In genomic region chr11:12137938-12138731, GRCh38 we compare ENCODE assay signal across 8 cellular contexts. TPM values are rescaled to one million over a fixed set of nuclear protein-coding genes. Genes with fewer than 3 reads are reported as not detected.
A peak's percentile ranks its signal among the peaks of the same experiment; 100 is the strongest.
DNase-seq lines count a peak whose midpoint lies in the region; ATAC-seq and TF ChIP-seq lines count a peak whose summit lies in the region.

No MANE protein-coding gene starts in this region.

- H3K4me3 Mint-ChIP-seq in activated T-helper 2 cell treated with anti-CD3 and anti-CD28 coated beads, Interferon-gamma antibody, Interleukin-2, Interleukin-4, amounts not matched to agents 10 μg/mL and 5 μg/mL and 100 μg/mL, durations not matched to agents 14 hours and 24 hours and 36 hours (ENCODE audit: low read depth) = no peak overlapping the region
- H3K4me3 Mint-ChIP-seq in natural killer cell = no peak overlapping the region

- H3K27ac Mint-ChIP-seq in activated T-helper 2 cell treated with anti-CD3 and anti-CD28 coated beads, Interferon-gamma antibody, Interleukin-2, Interleukin-4, amounts not matched to agents 10 μg/mL and 5 μg/mL and 100 μg/mL, durations not matched to agents 14 hours and 24 hours and 36 hours = peak overlapping the region; percentile 85
- no peak overlapping the region for H3K27ac Mint-ChIP-seq in natural killer cell

- intact Hi-C loops in activated T-helper 2 cell treated with anti-CD3 and anti-CD28 coated beads, Interferon-gamma antibody, Interleukin-2, Interleukin-4, amounts not matched to agents 10 μg/mL and 5 μg/mL and 100 μg/mL, durations not matched to agents 14 hours and 24 hours and 36 hours (cut with micrococcal nuclease) = no loop called here
- intact Hi-C loops in right cardiac atrium (cut with DNase I) = no loop called here
- intact Hi-C loops in adrenal gland (cut with DNase I) = no loop called here
- intact Hi-C loops in natural killer cell (cut with micrococcal nuclease) = no loop called here

- no peak for TF ChIP-seq POLR2A in adrenal gland (IDR thresholded peaks at IDR 0.05)

- peaks cover 70% of the 10 kb centered on the region for H3K36me3 Mint-ChIP-seq in activated T-helper 2 cell treated with anti-CD3 and anti-CD28 coated beads, Interferon-gamma antibody, Interleukin-2, Interleukin-4, amounts not matched to agents 10 μg/mL and 5 μg/mL and 100 μg/mL, durations not matched to agents 14 hours and 24 hours and 36 hours (ENCODE audit: low read depth)
- H3K36me3 Mint-ChIP-seq in natural killer cell = no peaks in the 10 kb centered on the region

- H3K9ac ChIP-seq in stomach smooth muscle (ENCODE audit: low read length in 2 of 2) = peak overlapping the region; percentile 30 to 42

- H3K4me1 ChIP-seq in right cardiac atrium (ENCODE audit: control insufficient read depth, insufficient read depth, low read length) (peaks cover 45% of the 10 kb centered on the region), stomach smooth muscle (ENCODE audit: control insufficient read depth, insufficient read depth, low read length) (peaks cover 74% of the 10 kb centered on the region), adrenal gland (replicated peaks in 1 of 2) (peaks cover 0 to 5% of the 10 kb centered on the region in 2 donors)

- H3K27ac ChIP-seq in right cardiac atrium (ENCODE audit: low read length) (peak overlapping the region; percentile 65), stomach smooth muscle (ENCODE audit: low read length) (peak overlapping the region; percentile 85), adrenal gland (peak overlapping the region in 2 of 5 donors; percentile 43 to 71)

- H3K27me3 ChIP-seq in right cardiac atrium (ENCODE audit: control insufficient read depth, insufficient read depth) (no peaks in the 10 kb centered on the region), stomach smooth muscle (ENCODE audit: control insufficient read depth in 1 of 2, insufficient read depth in 2 of 2, low read length in 2 of 2) (no peaks in the 10 kb centered on the region), adrenal gland (no peaks in the 10 kb centered on the region)

- H3K27me3 Mint-ChIP-seq in activated T-helper 2 cell treated with anti-CD3 and anti-CD28 coated beads, Interferon-gamma antibody, Interleukin-2, Interleukin-4, amounts not matched to agents 10 μg/mL and 5 μg/mL and 100 μg/mL, durations not matched to agents 14 hours and 24 hours and 36 hours (ENCODE audit: low read depth) = no peaks in the 10 kb centered on the region
- no peaks in the 10 kb centered on the region for H3K27me3 Mint-ChIP-seq in natural killer cell (ENCODE audit: low read depth in 2 of 2)

- WGBS in right cardiac atrium = 55% methylated on average over 13 of the region's 13 CpGs
- WGBS in adrenal gland, 4 donors = 76 to 83% (median 78%) methylated on average over 9 to 13 of the region's 13 CpGs

- DNase-seq in DMS53 (lab: John Stamatoyannopoulos, UW) (peak; percentile 9), DMS53 treated with DMSO at 0.1 percent for 48 hours (lab: John Stamatoyannopoulos, UW; ENCODE audit: unreplicated experiment) (no peak), right cardiac atrium (no peak), NCI-H128 (lab: John Stamatoyannopoulos, UW; ENCODE audit: unreplicated experiment) (no peak), adrenal gland (no peak), natural killer cell (no peak)
- no peak for DNase-seq in activated T-helper 2 cell treated with anti-CD3 and anti-CD28 coated beads, Interferon-gamma antibody, Interleukin-2, Interleukin-4, amounts not matched to agents 10 μg/mL and 5 μg/mL and 100 μg/mL, durations not matched to agents 14 hours and 24 hours and 36 hours (ENCODE audit: low spot score)

- H3K9me3 ChIP-seq in right cardiac atrium (ENCODE audit: control insufficient read depth, low read length) = no peaks in the 10 kb centered on the region
- no peaks in the 10 kb centered on the region for H3K9me3 ChIP-seq in stomach smooth muscle (ENCODE audit: control insufficient read depth in 2 of 2, low read length in 2 of 2)
- no peaks in the 10 kb centered on the region for H3K9me3 ChIP-seq in adrenal gland (replicated peaks in 1 of 3)

- H3K4me3 ChIP-seq in right cardiac atrium (ENCODE audit: low read length) (no peak overlapping the region), stomach smooth muscle (ENCODE audit: low read length in 2 of 2) (no peak overlapping the region), adrenal gland (no peak overlapping the region)

- ATAC-seq in right cardiac atrium = peak in 1 of 2 donors; percentile 66
- no peak for ATAC-seq in natural killer cell

- H3K36me3 ChIP-seq in stomach smooth muscle (ENCODE audit: control insufficient read depth in 2 of 2, insufficient read depth in 2 of 2, low read length in 2 of 2) (peaks cover 0 to 9% of the 10 kb centered on the region in 2 donors), adrenal gland (replicated peaks in 1 of 2) (no peaks in the 10 kb centered on the region)

- no peaks in the 10 kb centered on the region for H3K9me3 Mint-ChIP-seq in activated T-helper 2 cell treated with anti-CD3 and anti-CD28 coated beads, Interferon-gamma antibody, Interleukin-2, Interleukin-4, amounts not matched to agents 10 μg/mL and 5 μg/mL and 100 μg/mL, durations not matched to agents 14 hours and 24 hours and 36 hours
- no peaks in the 10 kb centered on the region for H3K9me3 Mint-ChIP-seq in natural killer cell

- H3K4me1 Mint-ChIP-seq in activated T-helper 2 cell treated with anti-CD3 and anti-CD28 coated beads, Interferon-gamma antibody, Interleukin-2, Interleukin-4, amounts not matched to agents 10 μg/mL and 5 μg/mL and 100 μg/mL, durations not matched to agents 14 hours and 24 hours and 36 hours (ENCODE audit: low read depth) = peaks cover 69% of the 10 kb centered on the region
- peaks cover 37 to 41% of the 10 kb centered on the region in 2 donors for H3K4me1 Mint-ChIP-seq in natural killer cell

- TF ChIP-seq CTCF in adrenal gland (IDR thresholded peaks at IDR 0.05) = no peak
- no peak for TF ChIP-seq CTCF in natural killer cell (IDR thresholded peaks at IDR 0.05)

RNA-seq across cellular contexts. Expression of gene MICAL2, which starts 27.7 kb away (rescaled TPM):
- 736 TPM in 2 replicates for total RNA-seq in activated T-helper 2 cell treated with anti-CD3 and anti-CD28 coated beads, Interferon-gamma antibody, Interleukin-2, Interleukin-4, amounts not matched to agents 10 μg/mL and 5 μg/mL and 100 μg/mL, durations not matched to agents 14 hours and 24 hours and 36 hours
- total RNA-seq in right cardiac atrium (100 to 1,000 TPM in 1 of 4 donors, 10 to 100 TPM in 3; 92.1 to 115 (median 95.1) TPM), adrenal gland (10 to 100 TPM; 25.7 to 80.5 (median 46.6) TPM), natural killer cell (10 to 100 TPM; 54.6 to 68.6 (median 57.4) TPM)
- polyA plus RNA-seq in right cardiac atrium (62.9 TPM), adrenal gland (10 to 100 TPM in 2 of 3 donors, 1 to 10 TPM in 1; 8.7 to 18.2 (median 12.1) TPM)
